8 cellular contexts compared by ENCODE assay signal in genomic region chr5:134503937-134504437, GRCh38. TPM values are rescaled to one million over a fixed set of nuclear protein-coding genes. Genes with fewer than 3 reads are reported as not detected.
DNase-seq lines count a peak whose midpoint lies in the region; ATAC-seq and TF ChIP-seq lines count a peak whose summit lies in the region.

No MANE protein-coding gene starts in this region.

- intact Hi-C loops in transverse colon (cut with DNase I; ENCODE audit: low total_unique reads) = no loop called here

- H3K27ac ChIP-seq in liver (ENCODE audit: low read depth in 1 of 2, low read length in 2 of 2) (peak overlapping the region; percentile 85 to 96), transverse colon (peak overlapping the region; percentile 77 to 88 (median 84))

- no peak for TF ChIP-seq RAD21 in liver (IDR thresholded peaks at IDR 0.05)

- no peaks in the 10 kb centered on the region for H3K27me3 Mint-ChIP-seq in activated naive CD4-positive, alpha-beta T cell treated with anti-CD3 and anti-CD28 coated beads, Interleukin-2, amount 50 U/mL, for 24 hours
- H3K27me3 Mint-ChIP-seq in activated naive CD8-positive, alpha-beta T cell treated with anti-CD3 and anti-CD28 coated beads, Interleukin-2, amount 50 U/mL, for 24 hours = no peaks in the 10 kb centered on the region

- H3K9ac ChIP-seq in liver (ENCODE audit: low read depth in 1 of 2, low read length in 2 of 2) = peak overlapping the region in 1 of 2 donors; percentile 26

- H3K36me3 Mint-ChIP-seq in activated naive CD4-positive, alpha-beta T cell treated with anti-CD3 and anti-CD28 coated beads, Interleukin-2, amount 50 U/mL, for 24 hours = no peaks in the 10 kb centered on the region
- no peaks in the 10 kb centered on the region for H3K36me3 Mint-ChIP-seq in activated naive CD8-positive, alpha-beta T cell treated with anti-CD3 and anti-CD28 coated beads, Interleukin-2, amount 50 U/mL, for 24 hours (ENCODE audit: low read depth)

- ATAC-seq in activated naive CD8-positive, alpha-beta T cell treated with anti-CD3 and anti-CD28 coated beads, Interleukin-2, amount 50 U/mL, for 24 hours = no peak
- no peak for ATAC-seq in HG03139 (IDR thresholded peaks at IDR 0.05; ENCODE audit: unreplicated experiment)
- no peak for ATAC-seq in HG03460 (IDR thresholded peaks at IDR 0.05; ENCODE audit: unreplicated experiment)

- peak overlapping the region; percentile 76 for H3K27ac Mint-ChIP-seq in activated naive CD4-positive, alpha-beta T cell treated with anti-CD3 and anti-CD28 coated beads, Interleukin-2, amount 50 U/mL, for 24 hours
- H3K27ac Mint-ChIP-seq in activated naive CD8-positive, alpha-beta T cell treated with anti-CD3 and anti-CD28 coated beads, Interleukin-2, amount 50 U/mL, for 24 hours = peak overlapping the region; percentile 90

- H3K4me3 ChIP-seq in liver (ENCODE audit: low read depth in 1 of 3, low read length in 3 of 3) = no peak overlapping the region
- no peak overlapping the region for H3K4me3 ChIP-seq in transverse colon

- TF ChIP-seq EP300 in transverse colon (IDR thresholded peaks at IDR 0.05; ENCODE audit: low read depth) = no peak

- in situ Hi-C loops in transverse colon (cut with MboI; ENCODE audit: low pct_ligation_motif_present in 1 of 4, low pct_unique_long_range_greater_than_20kb in 1 of 4, low sequenced_read_pairs in 3 of 4) = loop anchor here in 2 of 4 donors (25.0 kb wide), 1 partner anchor 92 kb away; the partner anchor contains the start of gene CDKN2AIPNL (in 2 of the 2)

- DNase-seq in activated naive CD4-positive, alpha-beta T cell (lab: John Stamatoyannopoulos, UW) = no peak
- DNase-seq in activated naive CD8-positive, alpha-beta T cell treated with anti-CD3 and anti-CD28 coated beads, Interleukin-2, amount 50 U/mL, for 24 hours = no peak
- no peak for DNase-seq in transverse colon
- DNase-seq in GM20000 (ENCODE audit: low spot score) = no peak

- 69% methylated on average over 3 of the region's 3 CpGs for whole genome bisulfite sequencing in liver
- WGBS in transverse colon (ENCODE audit: low coverage in 1 of 2), 2 donors = 55 to 60% methylated on average over 1 to 3 of the region's 3 CpGs

- H3K36me3 ChIP-seq in liver (ENCODE audit: control insufficient read depth in 4 of 4, insufficient read depth in 3 of 4, low read depth in 1 of 4, low read length in 3 of 4) = no peaks in the 10 kb centered on the region
- no peaks in the 10 kb centered on the region for H3K36me3 ChIP-seq in transverse colon

- peaks cover 15 to 51% (median 33%) of the 10 kb centered on the region in 4 donors for H3K4me1 ChIP-seq in liver (ENCODE audit: control insufficient read depth in 4 of 4, insufficient read depth in 4 of 4, low read length in 3 of 4)
- peaks cover 14 to 50% (median 37%) of the 10 kb centered on the region in 4 donors for H3K4me1 ChIP-seq in transverse colon

- H3K9me3 Mint-ChIP-seq in activated naive CD4-positive, alpha-beta T cell treated with anti-CD3 and anti-CD28 coated beads, Interleukin-2, amount 50 U/mL, for 24 hours = no peaks in the 10 kb centered on the region
- H3K9me3 Mint-ChIP-seq in activated naive CD8-positive, alpha-beta T cell treated with anti-CD3 and anti-CD28 coated beads, Interleukin-2, amount 50 U/mL, for 24 hours = no peaks in the 10 kb centered on the region

- peaks cover 30% of the 10 kb centered on the region for H3K4me1 Mint-ChIP-seq in activated naive CD4-positive, alpha-beta T cell treated with anti-CD3 and anti-CD28 coated beads, Interleukin-2, amount 50 U/mL, for 24 hours
- H3K4me1 Mint-ChIP-seq in activated naive CD8-positive, alpha-beta T cell treated with anti-CD3 and anti-CD28 coated beads, Interleukin-2, amount 50 U/mL, for 24 hours = peaks cover 34% of the 10 kb centered on the region

- H3K9me3 ChIP-seq in liver (ENCODE audit: control insufficient read depth in 4 of 4, low read length in 3 of 4) (no peaks in the 10 kb centered on the region), transverse colon (no peaks in the 10 kb centered on the region)

- TF ChIP-seq POLR2A in transverse colon (IDR thresholded peaks at IDR 0.05) = no peak

- H3K4me3 Mint-ChIP-seq in activated naive CD4-positive, alpha-beta T cell treated with anti-CD3 and anti-CD28 coated beads, Interleukin-2, amount 50 U/mL, for 24 hours = peak overlapping the region; percentile 12
- peak overlapping the region; percentile 52 for H3K4me3 Mint-ChIP-seq in activated naive CD8-positive, alpha-beta T cell treated with anti-CD3 and anti-CD28 coated beads, Interleukin-2, amount 50 U/mL, for 24 hours

- H3K27me3 ChIP-seq in liver (ENCODE audit: control insufficient read depth in 4 of 4, insufficient read depth in 4 of 4, low read length in 3 of 4) (no peaks in the 10 kb centered on the region), transverse colon (no peaks in the 10 kb centered on the region)

- TF ChIP-seq CTCF in liver (IDR thresholded peaks at IDR 0.05; ENCODE audit: low read depth, low read length, missing input control) (no peak), transverse colon (IDR thresholded peaks at IDR 0.05) (no peak), GM20000 (IDR thresholded peaks at IDR 0.05; ENCODE audit: extremely low read depth, missing control alignments) (no peak)

TF ChIP-seq in liver, 16 proteins besides CTCF, POLR2A, EP300 and RAD21:
- TF ChIP-seq TAF1 (conservative IDR thresholded peaks at IDR 0.05) (no peak), JUND (IDR thresholded peaks at IDR 0.05) (no peak), ATF3 (IDR thresholded peaks at IDR 0.05) (no peak), SP1 (IDR thresholded peaks at IDR 0.05) (no peak), FOXA2 (IDR thresholded peaks at IDR 0.05) (no peak), FOXA1 (IDR thresholded peaks at IDR 0.05) (no peak), RXRA (IDR thresholded peaks at IDR 0.05) (no peak), NR2F2 (IDR thresholded peaks at IDR 0.05) (no peak), GABPA (IDR thresholded peaks at IDR 0.05 in 1 of 2, conservative IDR thresholded peaks at IDR 0.05 in 1 of 2) (no peak), YY1 (IDR thresholded peaks at IDR 0.05) (no peak), HNF4A (conservative IDR thresholded peaks at IDR 0.05) (no peak), REST (IDR thresholded peaks at IDR 0.05) (no peak), EGR1 (IDR thresholded peaks at IDR 0.05; ENCODE audit: low read depth in 2 of 2) (no peak), MAX (IDR thresholded peaks at IDR 0.05) (no peak), HNF4G (IDR thresholded peaks at IDR 0.05) (no peak), ZBTB33 (IDR thresholded peaks at IDR 0.05) (no peak)
TF ChIP-seq in liver: peak in this region for 0.

RNA-seq across cellular contexts. Expression of gene JADE2, which starts 21.5 kb away (rescaled TPM):
- total RNA-seq in liver (10 to 100 TPM in 1 of 2 donors, 1 to 10 TPM in 1; 5.7 to 11.4 TPM), transverse colon (10 to 100 TPM; 36.6 to 50.1 (median 41.4) TPM)
- 1 to 10 TPM; 3.9 to 5.3 TPM for polyA plus RNA-seq in liver
